Comparison of ENCODE assay signal across 7 cellular contexts in genomic region chr17:9020824-9021157, GRCh38. TPM values are rescaled to one million over a fixed set of nuclear protein-coding genes. Genes with fewer than 3 reads are reported as not detected.
DNase-seq lines count a peak whose midpoint lies in the region; ATAC-seq and TF ChIP-seq lines count a peak whose summit lies in the region.

No MANE protein-coding gene starts in this region.

- H3K27me3 Mint-ChIP-seq in T-cell: peaks cover 45 to 51% of the 10 kb centered on the region in 2 donors

- no peak overlapping the region for H3K27ac Mint-ChIP-seq in T-cell

- no peaks in the 10 kb centered on the region for H3K36me3 Mint-ChIP-seq in T-cell

- H3K27ac ChIP-seq in iPS DF 6.9 (ENCODE audit: low read length) (no peak overlapping the region), spleen (no peak overlapping the region)

- intact Hi-C loops in spleen (cut with DNase I; ENCODE audit: low total_unique reads): no loop called here

- peaks cover 14% of the 10 kb centered on the region for H3K4me1 ChIP-seq in iPS DF 6.9 (ENCODE audit: control insufficient read depth, insufficient read depth, low read length)
- peaks cover 23 to 44% (median 35%) of the 10 kb centered on the region in 6 donors for H3K4me1 ChIP-seq in spleen

- POLR2A ChIA-PET in T-cell (lab: Charles Lee): no interaction called here

- DNase-seq in T-cell: no peak
- no peak for DNase-seq in iPS DF 6.9 (ENCODE audit: low read depth, low spot score)
- DNase-seq in spleen: peak; percentile 76
- no peak for DNase-seq in C1 segment of cervical spinal cord (lab: John Stamatoyannopoulos, UW)
- no peak for DNase-seq in stimulated activated CD4-positive, alpha-beta T cell treated with anti-CD3 and anti-CD28 coated beads, Interleukin-4, amount 100 ng/mL, for 1 hour
- DNase-seq in mesenteric fat pad (ENCODE audit: low spot score): no peak

- H3K36me3 ChIP-seq in iPS DF 6.9 (ENCODE audit: control insufficient read depth, insufficient read depth, low read length): no peaks in the 10 kb centered on the region
- H3K36me3 ChIP-seq in spleen: no peaks in the 10 kb centered on the region

- H3K27me3 ChIP-seq in iPS DF 6.9 (ENCODE audit: control insufficient read depth, insufficient read depth, low read length): peaks cover 45% of the 10 kb centered on the region
- peaks cover 10 to 99% (median 63%) of the 10 kb centered on the region in 7 donors for H3K27me3 ChIP-seq in spleen (replicated peaks in 1 of 7)

- TF ChIP-seq CTCF in spleen (IDR thresholded peaks at IDR 0.05 in 8 of 11, conservative IDR thresholded peaks at IDR 0.05 in 3 of 11): no peak

- ATAC-seq in GM21619 (IDR thresholded peaks at IDR 0.05; ENCODE audit: unreplicated experiment): peak; percentile 3
- no peak for ATAC-seq in T-cell (replicated peaks in 1 of 4)

- H3K9me3 Mint-ChIP-seq in T-cell: no peaks in the 10 kb centered on the region

- H3K9me3 ChIP-seq in iPS DF 6.9 (ENCODE audit: control insufficient read depth, insufficient read depth, low read length): no peaks in the 10 kb centered on the region
- no peaks in the 10 kb centered on the region for H3K9me3 ChIP-seq in spleen

- H3K4me3 ChIP-seq in iPS DF 6.9 (ENCODE audit: low read length): peak overlapping the region; percentile 66; the same call in 1 of the 2 replicates
- H3K4me3 ChIP-seq in spleen: peak overlapping the region; percentile 63 to 91 (median 78)

- WGBS in iPS DF 6.9 (ENCODE audit: insufficient coverage, insufficient read length): no CpG with 5 or more reads among the region's 25 CpGs
- 1% methylated on average over 15 to 25 of the region's 25 CpGs for WGBS in spleen, 5 donors

- TF ChIP-seq POLR2A in spleen (IDR thresholded peaks at IDR 0.05): no peak

- H3K4me1 Mint-ChIP-seq in T-cell: peaks cover 8 to 27% (median 14%) of the 10 kb centered on the region in 3 donors

- CTCF ChIA-PET in T-cell (lab: Charles Lee): no interaction called here

- peak overlapping the region; percentile 63 to 96 (median 64) for H3K4me3 Mint-ChIP-seq in T-cell

RNA-seq across cellular contexts. Expression of gene NTN1, which starts 0.5 kb away (rescaled TPM):
- under 1 TPM in 4 of 5 donors, not detected in 1; 0.07 to 0.15 (median 0.12) TPM for total RNA-seq in T-cell
- total RNA-seq in spleen: under 1 TPM in 5 of 7 donors, not detected in 2; 0.17 to 0.43 (median 0.23) TPM
- under 1 TPM; 0.07 to 0.38 (median 0.14) TPM for polyA plus RNA-seq in spleen
- 3.1 TPM for total RNA-seq in mesenteric fat pad

RNA-seq across cellular contexts. Expression of gene PIK3R5, which starts 55.3 kb away (rescaled TPM):
- total RNA-seq in T-cell (100 to 1,000 TPM; 118 to 210 (median 151) TPM), spleen (100 to 1,000 TPM in 1 of 7 donors, 10 to 100 TPM in 6; 46.1 to 110 (median 79.1) TPM), mesenteric fat pad (34.5 TPM)
- 10 to 100 TPM in 2 of 3 donors, 1 to 10 TPM in 1; 8.5 to 18.2 (median 12.3) TPM for polyA plus RNA-seq in spleen
